In the genomic region with DNA sequence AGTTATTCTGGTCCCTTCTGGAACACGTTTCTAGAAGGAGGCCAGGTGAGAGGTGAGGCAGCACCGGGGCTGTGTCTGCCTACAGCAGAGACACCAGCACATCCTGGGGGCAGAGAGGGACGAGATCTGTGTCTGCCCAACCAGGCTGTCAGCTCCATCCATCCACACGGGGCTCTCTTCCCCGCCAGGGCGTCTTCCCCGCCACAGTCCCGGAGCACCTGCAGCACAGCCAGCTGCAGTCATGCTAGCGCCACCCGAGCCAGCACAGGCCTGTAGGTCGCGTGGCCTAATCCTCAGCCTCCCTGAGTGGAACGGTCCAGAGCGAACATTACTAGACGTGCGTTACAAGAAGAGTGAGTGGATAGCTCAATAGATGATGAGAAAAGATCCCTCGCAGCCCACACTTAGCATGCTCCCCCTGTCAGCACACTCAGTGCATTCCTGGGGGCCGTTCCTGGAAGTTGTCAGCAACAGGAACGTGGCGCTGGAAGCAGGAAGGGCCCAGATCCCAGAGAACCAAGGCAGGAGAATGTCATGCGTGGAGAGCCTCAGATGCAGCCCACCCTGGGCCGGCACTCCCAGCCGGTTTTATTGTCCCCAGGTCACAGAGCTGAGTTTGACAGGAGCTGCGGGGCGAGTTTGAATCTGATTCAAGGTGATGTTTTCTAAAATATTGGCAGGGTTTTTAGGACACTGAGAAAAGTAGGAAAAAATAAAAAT, we compare ENCODE assay signal across 1 cellular context.
TF ChIP-seq lines count a peak whose summit lies in the region.

No MANE protein-coding gene starts in this region.

TF ChIP-seq in SK-N-SH, 30 proteins besides CTCF, POLR2A, EP300 and RAD21 (continued from another document):
- TF ChIP-seq SMC3 (IDR thresholded peaks at IDR 0.05; ENCODE audit: low read depth, low read length) (no peak), GATA2 (CRISPR knock-in tag; IDR thresholded peaks at IDR 0.05) (no peak), ELF1 (IDR thresholded peaks at IDR 0.05) (no peak), POLR2AphosphoS5 (IDR thresholded peaks at IDR 0.05; ENCODE audit: low read depth, low read length) (no peak), JUND (IDR thresholded peaks at IDR 0.05) (no peak), RXRA (IDR thresholded peaks at IDR 0.05; ENCODE audit: borderline replicate concordance, low read depth) (no peak), MXI1 (IDR thresholded peaks at IDR 0.05; ENCODE audit: low read depth, low read length) (no peak), FOSL2 (IDR thresholded peaks at IDR 0.05; ENCODE audit: borderline replicate concordance, low read depth) (no peak), CHD2 (IDR thresholded peaks at IDR 0.05; ENCODE audit: low read length, partially characterized antibody) (no peak), RCOR1 (IDR thresholded peaks at IDR 0.05; ENCODE audit: low read length) (no peak), NFIC (IDR thresholded peaks at IDR 0.05; ENCODE audit: borderline replicate concordance) (no peak), FOXM1 (IDR thresholded peaks at IDR 0.05; ENCODE audit: low read depth) (no peak)
- TF ChIP-seq, protein P1, sequence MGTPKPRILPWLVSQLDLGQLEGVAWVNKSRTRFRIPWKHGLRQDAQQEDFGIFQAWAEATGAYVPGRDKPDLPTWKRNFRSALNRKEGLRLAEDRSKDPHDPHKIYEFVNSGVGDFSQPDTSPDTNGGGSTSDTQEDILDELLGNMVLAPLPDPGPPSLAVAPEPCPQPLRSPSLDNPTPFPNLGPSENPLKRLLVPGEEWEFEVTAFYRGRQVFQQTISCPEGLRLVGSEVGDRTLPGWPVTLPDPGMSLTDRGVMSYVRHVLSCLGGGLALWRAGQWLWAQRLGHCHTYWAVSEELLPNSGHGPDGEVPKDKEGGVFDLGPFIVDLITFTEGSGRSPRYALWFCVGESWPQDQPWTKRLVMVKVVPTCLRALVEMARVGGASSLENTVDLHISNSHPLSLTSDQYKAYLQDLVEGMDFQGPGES (IDR thresholded peaks at IDR 0.05; ENCODE audit: low read depth, low read length) = no peak
TF ChIP-seq in SK-N-SH: peak in this region for 0.
